In the genomic region with DNA sequence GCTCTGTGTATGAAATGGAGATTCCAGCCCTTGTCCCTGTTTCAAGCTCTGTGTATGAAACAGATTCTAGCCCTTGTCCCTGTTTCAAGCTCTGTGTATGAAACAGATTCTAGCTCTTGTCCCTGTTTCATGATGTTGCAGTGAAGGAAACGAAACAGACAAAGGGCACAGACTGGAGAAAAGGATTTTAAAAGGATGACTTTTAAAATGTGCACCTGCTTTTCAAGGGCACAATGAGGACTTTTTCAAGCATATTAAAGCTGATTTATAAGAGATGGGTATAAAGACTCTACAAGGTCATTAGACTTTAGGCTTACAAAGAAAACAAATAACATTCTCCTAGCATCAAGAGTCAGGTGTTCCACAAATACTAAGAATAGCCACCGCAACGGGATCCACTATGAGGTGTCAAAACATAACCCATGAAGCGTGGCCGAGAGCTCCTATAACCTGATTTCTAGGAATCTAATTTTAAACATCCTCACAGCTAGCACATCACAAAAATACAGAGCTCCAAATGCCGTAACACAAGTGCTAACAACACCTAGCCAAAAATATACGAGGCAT, we compare ENCODE assay signal across 1 cellular context.
TF ChIP-seq lines count a peak whose summit lies in the region.

No MANE protein-coding gene starts in this region.

TF ChIP-seq in WTC11, 78 proteins besides CTCF, POLR2A, EP300 and RAD21 (continued from another document):
- TF ChIP-seq ZMAT4 (CRISPR knock-in tag; IDR thresholded peaks at IDR 0.05) (no peak), USF2 (CRISPR knock-in tag; IDR thresholded peaks at IDR 0.05) (no peak), PRRX2 (CRISPR knock-in tag; IDR thresholded peaks at IDR 0.05) (no peak), ZNF671 (CRISPR knock-in tag; IDR thresholded peaks at IDR 0.05) (no peak), SMAD3 (CRISPR knock-in tag; IDR thresholded peaks at IDR 0.05; ENCODE audit: borderline replicate concordance) (no peak), ZBTB21 (CRISPR knock-in tag; IDR thresholded peaks at IDR 0.05; ENCODE audit: borderline replicate concordance) (no peak), ZNF263 (CRISPR knock-in tag; IDR thresholded peaks at IDR 0.05; ENCODE audit: low read depth) (no peak), TCF7 (CRISPR knock-in tag; IDR thresholded peaks at IDR 0.05; ENCODE audit: low read depth) (no peak), KAT7 (CRISPR knock-in tag; IDR thresholded peaks at IDR 0.05; ENCODE audit: borderline replicate concordance) (no peak), ZNF396 (CRISPR knock-in tag; IDR thresholded peaks at IDR 0.05; ENCODE audit: borderline replicate concordance) (no peak), E2F1 (CRISPR knock-in tag; IDR thresholded peaks at IDR 0.05) (no peak), ZNF232 (CRISPR knock-in tag; IDR thresholded peaks at IDR 0.05) (no peak), JAZF1 (CRISPR knock-in tag; IDR thresholded peaks at IDR 0.05) (no peak), NFATC4 (CRISPR knock-in tag; IDR thresholded peaks at IDR 0.05) (no peak), ATF6 (CRISPR knock-in tag; IDR thresholded peaks at IDR 0.05) (no peak)
- TF ChIP-seq, protein P1, sequence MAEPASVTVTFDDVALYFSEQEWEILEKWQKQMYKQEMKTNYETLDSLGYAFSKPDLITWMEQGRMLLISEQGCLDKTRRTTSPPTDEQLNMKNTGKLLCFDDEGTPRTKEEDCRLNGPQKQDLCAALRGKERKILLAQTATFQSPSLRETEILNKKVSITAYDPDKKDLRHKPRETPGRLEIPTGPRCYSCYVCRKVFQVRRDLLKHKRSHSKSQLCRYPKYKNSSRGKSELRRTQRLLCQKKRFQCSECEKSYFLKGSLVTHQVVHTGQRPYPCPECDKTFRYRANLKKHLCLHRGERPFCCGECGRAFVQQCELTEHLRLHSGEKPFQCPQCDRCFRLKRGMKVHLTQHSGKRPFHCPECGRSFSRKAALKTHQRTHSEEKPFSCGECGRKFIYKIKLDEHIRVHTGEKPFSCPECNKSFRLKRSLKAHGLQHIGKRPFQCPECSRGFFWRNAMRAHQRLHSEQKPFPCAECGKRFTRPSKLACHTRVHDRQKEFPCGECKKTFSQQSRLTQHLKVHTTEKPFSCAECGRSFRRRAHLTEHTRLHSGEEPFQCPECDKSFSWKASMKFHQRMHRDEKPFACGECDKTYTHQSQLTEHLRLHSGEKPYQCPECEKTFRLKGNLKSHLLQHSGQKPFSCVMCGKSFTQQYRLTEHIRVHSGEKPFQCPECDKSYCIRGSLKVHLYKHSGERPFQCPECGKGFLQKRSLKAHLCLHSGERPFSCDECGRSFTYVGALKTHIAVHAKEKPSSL (CRISPR knock-in tag; conservative IDR thresholded peaks at IDR 0.05): no peak
